In genomic region chr12:26918321-26919215, GRCh38 we compare ENCODE assay signal across 12 cellular contexts. TPM values are rescaled to one million over a fixed set of nuclear protein-coding genes. Genes with fewer than 3 reads are reported as not detected.
DNase-seq lines count a peak whose midpoint lies in the region; ATAC-seq, FAIRE-seq and TF ChIP-seq lines count a peak whose summit lies in the region.
"Had no signal": no experiment of that assay in that cellular context is flagged by ENCODE, and none has a peak within 500 bp of the region (broad histone marks: within the 10 kb centered on the region; RNA-seq: fewer than 3 reads in every experiment).

No MANE protein-coding gene starts in this region.

- FAIRE-seq in HTR-8/SVneo (lab: Jason Lieb, UNC): peak; percentile 87

- H3K27me3 Mint-ChIP-seq in stimulated activated memory B cell treated with anti-CD40 and anti-IgM and Interleukin-4, amounts not matched to agents 10 μg/mL and 1 μg/mL and 100 μg/mL, for 72 hours: no peaks in the 10 kb centered on the region
- no peaks in the 10 kb centered on the region for H3K27me3 Mint-ChIP-seq in activated naive CD8-positive, alpha-beta T cell treated with anti-CD3 and anti-CD28 coated beads for 36 hours

- H3K36me3 Mint-ChIP-seq in stimulated activated memory B cell treated with anti-CD40 and anti-IgM and Interleukin-4, amounts not matched to agents 10 μg/mL and 1 μg/mL and 100 μg/mL, for 72 hours: peaks cover 59% of the 10 kb centered on the region
- H3K36me3 Mint-ChIP-seq in activated naive CD8-positive, alpha-beta T cell treated with anti-CD3 and anti-CD28 coated beads for 36 hours: peaks cover 33% of the 10 kb centered on the region

- H3K4me1 Mint-ChIP-seq in stimulated activated memory B cell treated with anti-CD40 and anti-IgM and Interleukin-4, amounts not matched to agents 10 μg/mL and 1 μg/mL and 100 μg/mL, for 72 hours: no peaks in the 10 kb centered on the region
- no peaks in the 10 kb centered on the region for H3K4me1 Mint-ChIP-seq in activated naive CD8-positive, alpha-beta T cell treated with anti-CD3 and anti-CD28 coated beads for 36 hours

- no peak for ATAC-seq in stimulated activated memory B cell treated with anti-CD40 and anti-IgM and Interleukin-4, amounts not matched to agents 10 μg/mL and 1 μg/mL and 100 μg/mL, for 72 hours
- ATAC-seq in GM19328 (IDR thresholded peaks at IDR 0.05; ENCODE audit: unreplicated experiment): no peak
- ATAC-seq in HG02938 (IDR thresholded peaks at IDR 0.05; ENCODE audit: unreplicated experiment): no peak
- ATAC-seq: mucosa of descending colon had no signal

- no peak overlapping the region for H3K4me3 Mint-ChIP-seq in stimulated activated memory B cell treated with anti-CD40 and anti-IgM and Interleukin-4, amounts not matched to agents 10 μg/mL and 1 μg/mL and 100 μg/mL, for 72 hours
- no peak overlapping the region for H3K4me3 Mint-ChIP-seq in activated naive CD8-positive, alpha-beta T cell treated with anti-CD3 and anti-CD28 coated beads for 36 hours
- H3K4me3 Mint-ChIP-seq: T-helper 2 cell treated with Interferon-gamma antibody and Interleukin-4, amounts not matched to agents 5 μg/mL and 100 μg/mL, for 36 hours had no signal

- no peak for TF ChIP-seq CTCF in cardiac fibroblast (IDR thresholded peaks at IDR 0.05; ENCODE audit: low read depth, low read length)

- no peak overlapping the region for H3K4me3 ChIP-seq in cardiac fibroblast (replicated peaks in 1 of 2; ENCODE audit: low read depth in 2 of 2, low read length in 2 of 2)
- H3K4me3 ChIP-seq: mucosa of descending colon had no signal

- no peak for DNase-seq in HTR-8/SVneo (ENCODE audit: insufficient read length, low spot score)
- peak; percentile 16 to 33 for DNase-seq in cardiac fibroblast (ENCODE audit: low read depth in 2 of 2)
- peak; percentile 11 for DNase-seq in kidney glomerular epithelial cell (lab: John Stamatoyannopoulos, UW)
- DNase-seq in NCI-H510A (lab: John Stamatoyannopoulos, UW): no peak
- no peak for DNase-seq in activated naive CD8-positive, alpha-beta T cell treated with anti-CD3 and anti-CD28 coated beads for 36 hours
- DNase-seq: DMS79, mucosa of descending colon, NCI-H1436 treated with DMSO at 0.1 percent for 48 hours had no signal

- H3K9me3 Mint-ChIP-seq in stimulated activated memory B cell treated with anti-CD40 and anti-IgM and Interleukin-4, amounts not matched to agents 10 μg/mL and 1 μg/mL and 100 μg/mL, for 72 hours: no peaks in the 10 kb centered on the region
- no peaks in the 10 kb centered on the region for H3K9me3 Mint-ChIP-seq in activated naive CD8-positive, alpha-beta T cell treated with anti-CD3 and anti-CD28 coated beads for 36 hours
- H3K9me3 Mint-ChIP-seq: T-helper 2 cell treated with Interferon-gamma antibody and Interleukin-4, amounts not matched to agents 5 μg/mL and 100 μg/mL, for 36 hours had no signal

- peak overlapping the region; percentile 33 for H3K27ac Mint-ChIP-seq in stimulated activated memory B cell treated with anti-CD40 and anti-IgM and Interleukin-4, amounts not matched to agents 10 μg/mL and 1 μg/mL and 100 μg/mL, for 72 hours
- H3K27ac Mint-ChIP-seq in activated naive CD8-positive, alpha-beta T cell treated with anti-CD3 and anti-CD28 coated beads for 36 hours: no peak overlapping the region
- H3K27ac Mint-ChIP-seq: T-helper 2 cell treated with Interferon-gamma antibody and Interleukin-4, amounts not matched to agents 5 μg/mL and 100 μg/mL, for 36 hours had no signal

RNA-seq across cellular contexts. Expression of gene INTS13, which starts 19.2 kb away (rescaled TPM):
- total RNA-seq in activated naive CD8-positive, alpha-beta T cell treated with anti-CD3 and anti-CD28 coated beads for 36 hours: 10 to 100 TPM; 82.7 to 86.9 TPM

RNA-seq across cellular contexts. Expression of gene FGFR1OP2, which starts 19.7 kb away (rescaled TPM):
- total RNA-seq in activated naive CD8-positive, alpha-beta T cell treated with anti-CD3 and anti-CD28 coated beads for 36 hours: 10 to 100 TPM; 49.8 to 53.5 TPM

Comparison
In these comparisons a context has a peak if more than half of its experiments do, and no peak if none do; other contexts are left out.
1. DNase-seq: peak in cardiac fibroblast (2 of 2) and kidney glomerular epithelial cell (single experiment); none in HTR-8/SVneo (single experiment), NCI-H510A (single experiment) and activated naive CD8-positive, alpha-beta T cell treated with anti-CD3 and anti-CD28 coated beads for 36 hours (single experiment).